Comparison of ENCODE assay signal across 8 cellular contexts in genomic region chr16:57734925-57735754, GRCh38. TPM values are rescaled to one million over a fixed set of nuclear protein-coding genes. Genes with fewer than 3 reads are reported as not detected.
DNase-seq lines count a peak whose midpoint lies in the region; ATAC-seq and TF ChIP-seq lines count a peak whose summit lies in the region.

No MANE protein-coding gene starts in this region.

- H3K9me3 Mint-ChIP-seq in CD4-positive, alpha-beta T cell: peaks cover 6% of the 10 kb centered on the region
- peaks cover 16% of the 10 kb centered on the region for H3K9me3 Mint-ChIP-seq in activated CD4-positive, alpha-beta memory T cell treated with anti-CD3 and anti-CD28 coated beads for 36 hours

- peak overlapping the region; percentile 59 to 98 for H3K9ac ChIP-seq in liver (ENCODE audit: low read depth in 1 of 2, low read length in 2 of 2)

- peak overlapping the region; percentile 87 for H3K27ac Mint-ChIP-seq in CD4-positive, alpha-beta T cell
- H3K27ac Mint-ChIP-seq in activated CD4-positive, alpha-beta memory T cell treated with anti-CD3 and anti-CD28 coated beads for 36 hours: peak overlapping the region; percentile 87

- POLR2A ChIA-PET in CD4-positive, alpha-beta T cell (lab: Charles Lee): interaction anchor here (0.8 to 2.9 kb wide), 20 partner anchors 14 to 462 kb away, joined by 3 to 18 read pairs (median 4); partner anchors contain the start of genes CCDC102A, CFAP20, DRC7 and MMP15
- POLR2A ChIA-PET in activated CD4-positive, alpha-beta memory T cell treated with anti-CD3 and anti-CD28 coated beads for 36 hours (lab: Charles Lee): interaction anchor here (0.5 to 1.6 kb wide), 8 partner anchors 11 to 977 kb away, joined by 3 to 6 read pairs (median 3); partner anchors contain the start of genes CIAPIN1, COQ9, USB1 and ZNF319

- intact Hi-C loops in CD4-positive, alpha-beta T cell (cut with DNase I, micrococcal nuclease): loop anchor here (1.0 to 10.0 kb wide), 14 partner anchors 42 to 900 kb away; partner anchors contain the start of genes CFAP20 (in 2 of the 2), CCDC102A (in 1 of the 2), CIAPIN1 (in 1 of the 2) and COQ9 (in 1 of the 2)
- intact Hi-C loops in activated CD4-positive, alpha-beta memory T cell treated with anti-CD3 and anti-CD28 coated beads for 36 hours (cut with micrococcal nuclease): loop anchor here (1.0 to 5.0 kb wide), 8 partner anchors 86 to 435 kb away; partner anchors contain the start of genes CFAP20, POLR2C, USB1 and ZNF319
- intact Hi-C loops in dorsolateral prefrontal cortex (cut with DNase I): no loop called here

- no peaks in the 10 kb centered on the region for H3K27me3 Mint-ChIP-seq in CD4-positive, alpha-beta T cell
- H3K27me3 Mint-ChIP-seq in activated CD4-positive, alpha-beta memory T cell treated with anti-CD3 and anti-CD28 coated beads for 36 hours: peaks cover 2% of the 10 kb centered on the region

- H3K4me3 ChIP-seq in dorsolateral prefrontal cortex (peak overlapping the region; percentile 69 to 99 (median 93)), liver (ENCODE audit: low read depth in 1 of 3, low read length in 3 of 3) (peak overlapping the region; percentile 65 to 91 (median 84))

- H3K9me3 ChIP-seq in CD4-positive, alpha-beta T cell (ENCODE audit: control insufficient read depth, low read length): no peaks in the 10 kb centered on the region
- no peaks in the 10 kb centered on the region for H3K9me3 ChIP-seq in liver (ENCODE audit: control insufficient read depth in 4 of 4, low read length in 3 of 4)

- WGBS in liver: under 1% methylated on average over 45 of the region's 45 CpGs

- ATAC-seq in CD4-positive, alpha-beta T cell (ENCODE audit: poor library complexity): peak; percentile 88
- peak; percentile 89 for ATAC-seq in GM19452 (IDR thresholded peaks at IDR 0.05; ENCODE audit: unreplicated experiment)
- peak; percentile 79 for ATAC-seq in HG03575 (IDR thresholded peaks at IDR 0.05; ENCODE audit: extremely low read depth, insufficient number of reproducible peaks, low FRiP score, unreplicated experiment)

- no peaks in the 10 kb centered on the region for H3K27me3 ChIP-seq in CD4-positive, alpha-beta T cell (ENCODE audit: control insufficient read depth, insufficient read depth, low read length)
- H3K27me3 ChIP-seq in dorsolateral prefrontal cortex (no peaks in the 10 kb centered on the region), liver (ENCODE audit: control insufficient read depth in 4 of 4, insufficient read depth in 4 of 4, low read length in 3 of 4) (no peaks in the 10 kb centered on the region)

- H3K4me1 ChIP-seq in liver (ENCODE audit: control insufficient read depth in 4 of 4, insufficient read depth in 4 of 4, low read length in 3 of 4): peaks cover 8 to 22% (median 18%) of the 10 kb centered on the region in 4 donors

- no peak for TF ChIP-seq CTCF in CD4-positive, alpha-beta T cell (IDR thresholded peaks at IDR 0.05)
- TF ChIP-seq CTCF in dorsolateral prefrontal cortex (IDR thresholded peaks at IDR 0.05 in 54 of 56, conservative IDR thresholded peaks at IDR 0.05 in 2 of 56; ENCODE audit: low read depth in 1 of 56, partially characterized antibody in 56 of 56) (peak in 16 of 56 donors; percentile 4 to 64 (median 30)), liver (IDR thresholded peaks at IDR 0.05; ENCODE audit: low read depth, low read length, missing input control) (no peak)

- H3K36me3 ChIP-seq in liver (ENCODE audit: control insufficient read depth in 4 of 4, insufficient read depth in 3 of 4, low read depth in 1 of 4, low read length in 3 of 4): no peaks in the 10 kb centered on the region

- peak; percentile 94 to 98 (median 96) for DNase-seq in CD4-positive, alpha-beta T cell
- DNase-seq in NCI-H82 (lab: John Stamatoyannopoulos, UW) (peak; percentile 100), dorsolateral prefrontal cortex (peak; percentile 95 to 99 (median 99))
- DNase-seq in activated CD4-positive, alpha-beta memory T cell treated with anti-CD3 and anti-CD28 coated beads for 36 hours: peak; percentile 98
- DNase-seq in stimulated activated CD4-positive, alpha-beta T cell treated with anti-CD3 and anti-CD28 coated beads, Interleukin-4, amount 100 ng/mL, for 1 hour: peak; percentile 98

- peak overlapping the region; percentile 77 for H3K27ac ChIP-seq in CD4-positive, alpha-beta T cell (ENCODE audit: low read depth, low read length)
- H3K27ac ChIP-seq in dorsolateral prefrontal cortex (peak overlapping the region in 58 of 59 donors; percentile 15 to 94 (median 86)), liver (ENCODE audit: low read depth in 1 of 2, low read length in 2 of 2) (peak overlapping the region; percentile 68 to 92)

- peak overlapping the region; percentile 95 for H3K4me3 Mint-ChIP-seq in CD4-positive, alpha-beta T cell
- H3K4me3 Mint-ChIP-seq in activated CD4-positive, alpha-beta memory T cell treated with anti-CD3 and anti-CD28 coated beads for 36 hours: peak overlapping the region; percentile 99

- CTCF ChIA-PET in CD4-positive, alpha-beta T cell (lab: Charles Lee): interaction anchor here (0.7 to 1.7 kb wide), 5 partner anchors 249 to 1532 kb away, joined by 3 to 4 read pairs (median 3); partner anchors contain the start of genes CFAP20 and POLR2C
- CTCF ChIA-PET in activated CD4-positive, alpha-beta memory T cell treated with anti-CD3 and anti-CD28 coated beads for 36 hours (lab: Charles Lee): interaction anchor here (0.8 to 4.4 kb wide), 12 partner anchors 23 to 392 kb away, joined by 3 to 30 read pairs (median 5); partner anchors contain the start of gene ZNF319

- peaks cover 25% of the 10 kb centered on the region for H3K36me3 Mint-ChIP-seq in CD4-positive, alpha-beta T cell (ENCODE audit: low read depth)
- peaks cover 19% of the 10 kb centered on the region for H3K36me3 Mint-ChIP-seq in activated CD4-positive, alpha-beta memory T cell treated with anti-CD3 and anti-CD28 coated beads for 36 hours

- peaks cover 33% of the 10 kb centered on the region for H3K4me1 Mint-ChIP-seq in CD4-positive, alpha-beta T cell (ENCODE audit: low read depth)
- H3K4me1 Mint-ChIP-seq in activated CD4-positive, alpha-beta memory T cell treated with anti-CD3 and anti-CD28 coated beads for 36 hours (ENCODE audit: low read depth): peaks cover 27% of the 10 kb centered on the region

- TF ChIP-seq RAD21 in liver (IDR thresholded peaks at IDR 0.05): peak in 1 of 2 donors; percentile 47

TF ChIP-seq in liver, 16 proteins besides CTCF, POLR2A, EP300 and RAD21 (continues in another document):
- TF ChIP-seq HNF4A (conservative IDR thresholded peaks at IDR 0.05) (peak; percentile 54 to 82), YY1 (IDR thresholded peaks at IDR 0.05) (peak; percentile 100), FOXA1 (IDR thresholded peaks at IDR 0.05) (no peak), ZBTB33 (IDR thresholded peaks at IDR 0.05) (no peak), FOXA2 (IDR thresholded peaks at IDR 0.05) (no peak), ATF3 (IDR thresholded peaks at IDR 0.05) (peak; percentile 53), MAX (IDR thresholded peaks at IDR 0.05) (no peak), JUND (IDR thresholded peaks at IDR 0.05) (peak; percentile 85 to 97), GABPA (IDR thresholded peaks at IDR 0.05 in 1 of 2, conservative IDR thresholded peaks at IDR 0.05 in 1 of 2) (peak; percentile 61 to 85), HNF4G (IDR thresholded peaks at IDR 0.05) (peak; percentile 32), RXRA (IDR thresholded peaks at IDR 0.05) (peak; percentile 63 to 87), EGR1 (IDR thresholded peaks at IDR 0.05; ENCODE audit: low read depth in 2 of 2) (peak in 1 of 2 donors; percentile 78), NR2F2 (IDR thresholded peaks at IDR 0.05) (peak; percentile 73), SP1 (IDR thresholded peaks at IDR 0.05) (peak; percentile 100), TAF1 (conservative IDR thresholded peaks at IDR 0.05) (peak; percentile 84)

RNA-seq across cellular contexts. Expression of gene KATNB1, which starts 0.4 kb away (rescaled TPM):
- total RNA-seq in CD4-positive, alpha-beta T cell: 10 to 100 TPM; 21.0 to 22.3 TPM
- 10 to 100 TPM; 30.6 to 31.6 TPM for total RNA-seq in activated CD4-positive, alpha-beta memory T cell treated with anti-CD3 and anti-CD28 coated beads for 36 hours
- total RNA-seq in dorsolateral prefrontal cortex (10 to 100 TPM; 30.7 to 87.4 (median 61.2) TPM), liver (10 to 100 TPM in 1 of 2 donors, 1 to 10 TPM in 1; 7.6 to 16.4 TPM)
- 1 to 10 TPM; 4.5 to 7.4 TPM for polyA plus RNA-seq in liver

RNA-seq across cellular contexts. Expression of gene DRC7, which starts 40.5 kb away (rescaled TPM):
- not detected for total RNA-seq in CD4-positive, alpha-beta T cell
- total RNA-seq in activated CD4-positive, alpha-beta memory T cell treated with anti-CD3 and anti-CD28 coated beads for 36 hours: not detected
- 1 to 10 TPM in 77 of 120 experiments, under 1 TPM in 35, not detected in 8; 0.32 to 5.3 (median 1.4) TPM for total RNA-seq in dorsolateral prefrontal cortex
- 1 to 10 TPM in 1 of 2 donors, under 1 TPM in 1; 0.08 to 1.8 TPM for total RNA-seq in liver
- polyA plus RNA-seq in liver: under 1 TPM in 1 of 2 donors, not detected in 1; 0.06 TPM

Comparison
In these comparisons a context has a peak if more than half of its experiments do, and no peak if none do; other contexts are left out.
1. Peak in every context shown above with its lines: DNase-seq, ATAC-seq, H3K4me3 ChIP-seq and H3K27ac ChIP-seq.
2. intact Hi-C loops: an anchor here in CD4-positive, alpha-beta T cell (1.0 to 10.0 kb wide) and activated CD4-positive, alpha-beta memory T cell treated with anti-CD3 and anti-CD28 coated beads for 36 hours (1.0 to 5.0 kb wide); none called in dorsolateral prefrontal cortex.